Comparison of ENCODE assay signal across 30 cellular contexts in genomic region chr4:98102660-98103059, GRCh38. TPM values are rescaled to one million over a fixed set of nuclear protein-coding genes. Genes with fewer than 3 reads are reported as not detected.
"Had no signal": no experiment of that assay in that cellular context is flagged by ENCODE, and none has a peak within 500 bp of the region (broad histone marks: within the 10 kb centered on the region; RNA-seq: fewer than 3 reads in every experiment).

No MANE protein-coding gene starts in this region.

- H3K27me3 ChIP-seq: neural progenitor cell, neutrophil, right atrium auricular region, right lobe of liver, stomach, testis, thyroid gland, transverse colon, upper lobe of left lung, vagina had no signal

- H3K36me3 Mint-ChIP-seq: immature natural killer cell; mesothelial cell of epicardium; natural killer cell; neural progenitor cell; stimulated activated naive B cell treated with anti-CD40 and anti-IgM and Interleukin-4, amounts not matched to agents 10 μg/mL and 1 μg/mL and 100 μg/mL, for 72 hours had no signal

- H3K9me3 Mint-ChIP-seq: immature natural killer cell; mesothelial cell of epicardium; natural killer cell; nephron progenitor cell; neural progenitor cell; stimulated activated naive B cell treated with anti-CD40 and anti-IgM and Interleukin-4, amounts not matched to agents 10 μg/mL and 1 μg/mL and 100 μg/mL, for 72 hours had no signal

- H3K9me3 ChIP-seq: left ventricle myocardium inferior, neutrophil, right atrium auricular region, right lobe of liver, stomach, testis, thyroid gland, transverse colon, upper lobe of left lung, vagina had no signal

- H3K27ac ChIP-seq: left ventricle myocardium inferior, neural progenitor cell, neutrophil, right atrium auricular region, right lobe of liver, stomach, testis, thyroid gland, transverse colon, upper lobe of left lung, vagina had no signal

- FAIRE-seq: islet of Langerhans had no signal

- H3K4me1 ChIP-seq: left ventricle myocardium inferior, neural progenitor cell, right atrium auricular region, right lobe of liver, stomach, testis, thyroid gland, transverse colon, upper lobe of left lung, vagina had no signal

- ATAC-seq: natural killer cell; right lobe of liver; stimulated activated naive B cell treated with anti-CD40 and anti-IgM and Interleukin-4, amounts not matched to agents 10 μg/mL and 1 μg/mL and 100 μg/mL, for 72 hours; stimulated activated naive CD8-positive, alpha-beta T cell treated with anti-CD3 and anti-CD28 coated beads, Interleukin-15, Interleukin-2, amounts not matched to agents 100 U/mL and 50 U/mL, for 24 hours had no signal

- H3K4me3 ChIP-seq: left ventricle myocardium inferior, lung, neural progenitor cell, right atrium auricular region, right lobe of liver, stomach, testis, thyroid gland, transverse colon, upper lobe of left lung, vagina had no signal

- H3K27ac Mint-ChIP-seq: immature natural killer cell; mesothelial cell of epicardium; natural killer cell; nephron progenitor cell; neural progenitor cell; progenitor cell of endocrine pancreas; stimulated activated naive B cell treated with anti-CD40 and anti-IgM and Interleukin-4, amounts not matched to agents 10 μg/mL and 1 μg/mL and 100 μg/mL, for 72 hours had no signal

- H3K36me3 ChIP-seq: left ventricle myocardium inferior, neural progenitor cell, neutrophil, right atrium auricular region, right lobe of liver, stomach, thyroid gland, transverse colon, upper lobe of left lung, vagina had no signal

- DNase-seq: hypothalamus; immature natural killer cell; left ventricle myocardium inferior; mesendoderm; naive B cell; natural killer cell; nephron progenitor cell; occipital lobe; right lobe of liver; stimulated activated CD4-positive, alpha-beta T cell treated with anti-CD3 and anti-CD28 coated beads, Interleukin-12 subunit alpha, Interleukin-12 subunit beta, amount 100 ng/mL, for 4 hours; stimulated activated CD4-positive, alpha-beta T cell treated with anti-CD3 and anti-CD28 coated beads, Interleukin-15, amount 100 ng/mL, for 24 hours; stimulated activated CD4-positive, alpha-beta T cell treated with anti-CD3 and anti-CD28 coated beads, Interleukin-2, amount 100 ng/mL, for 24 hours; stimulated activated CD4-positive, alpha-beta T cell treated with anti-CD3 and anti-CD28 coated beads, Interleukin-4, amount 100 ng/mL, for 1 hour; stimulated activated naive B cell treated with anti-CD40 and anti-IgM and Interleukin-4, amounts not matched to agents 10 μg/mL and 1 μg/mL and 100 μg/mL, for 72 hours; stimulated activated naive CD8-positive, alpha-beta T cell treated with anti-CD3 and anti-CD28 coated beads, Interleukin-15, Interleukin-2, amounts not matched to agents 100 U/mL and 50 U/mL, for 24 hours; stomach; testis; thyroid gland; transverse colon; upper lobe of left lung had no signal

RNA-seq across cellular contexts. Expression of gene STPG2, which starts 40.6 kb away (rescaled TPM):
- total RNA-seq: kidney epithelial cell, left ventricle myocardium inferior, osteocyte, vagina had no signal
- polyA plus RNA-seq: immature natural killer cell had no signal
